ENCODE assay signal across 8 cellular contexts in the genomic region with DNA sequence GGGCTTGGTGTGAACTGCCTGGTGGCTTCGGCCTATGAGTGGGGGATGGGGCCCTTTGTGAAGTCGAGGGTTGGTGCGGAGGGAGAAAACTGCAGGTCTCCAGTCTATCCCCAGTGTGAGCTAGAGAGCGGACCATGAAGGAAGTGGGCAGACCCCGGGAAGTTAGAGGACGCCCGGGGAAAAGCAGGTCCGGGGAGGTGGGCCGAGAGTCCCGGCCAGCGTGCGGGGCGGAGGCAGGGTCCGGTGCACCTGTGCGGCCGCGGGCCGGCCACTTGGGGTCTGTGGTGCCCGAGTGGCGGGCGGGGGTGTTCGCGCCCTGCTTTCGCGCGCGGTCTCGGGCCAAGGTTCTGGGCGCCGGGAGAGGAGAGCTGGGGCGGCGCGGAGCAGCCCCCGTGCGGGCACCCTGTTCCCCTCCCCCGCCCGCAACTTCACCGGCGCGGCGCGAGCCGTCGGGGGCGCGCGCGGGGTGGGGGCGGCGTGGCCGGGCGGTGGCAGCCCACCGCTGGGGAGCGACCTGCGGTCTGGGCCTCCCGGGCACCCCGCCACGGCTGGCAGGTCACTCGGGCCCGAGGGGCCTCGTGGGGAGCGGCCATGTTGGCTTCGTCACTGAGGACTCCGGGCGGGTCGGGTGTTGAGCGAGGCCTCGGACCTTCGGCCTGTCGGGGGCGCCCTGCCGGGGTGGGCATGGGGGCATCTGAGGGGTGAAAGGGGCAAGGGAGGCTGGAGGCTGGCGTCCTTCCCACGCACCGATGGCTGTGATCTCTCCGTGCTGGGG. TPM values are rescaled to one million over a fixed set of nuclear protein-coding genes. Genes with fewer than 3 reads are reported as not detected.
A peak's percentile ranks its signal among the peaks of the same experiment; 100 is the strongest.
DNase-seq lines count a peak whose midpoint lies in the region; ATAC-seq lines count a peak whose summit lies in the region.

No MANE protein-coding gene starts in this region.

- DNase-seq in DMS114 treated with DMSO at 0.1 percent for 48 hours (lab: John Stamatoyannopoulos, UW; ENCODE audit: unreplicated experiment) (peak; percentile 14), NCI-H1105 (lab: John Stamatoyannopoulos, UW) (peak; percentile 25), memory B cell (ENCODE audit: low spot score in 2 of 2) (peak in 1 of 2 donors; percentile 59), NCI-H1436 (lab: John Stamatoyannopoulos, UW) (no peak)
- DNase-seq in activated CD8-positive, alpha-beta T cell treated with anti-CD3 and anti-CD28 coated beads, Interleukin-2, amount 10 ng/mL, durations not matched to agents 7 days and 5 days = peak; percentile 55
- peak; percentile 5 to 16 (median 9) for DNase-seq in effector memory CD8-positive, alpha-beta T cell
- peak; percentile 69 for DNase-seq in stimulated activated naive CD8-positive, alpha-beta T cell treated with anti-CD3 and anti-CD28 coated beads, Interleukin-15, Interleukin-2, amounts not matched to agents 100 U/mL and 50 U/mL, for 24 hours

- H3K9me3 Mint-ChIP-seq in activated CD8-positive, alpha-beta T cell treated with anti-CD3 and anti-CD28 coated beads, Interleukin-2, amount 10 ng/mL, durations not matched to agents 7 days and 5 days (ENCODE audit: insufficient read depth) = no peaks in the 10 kb centered on the region
- no peaks in the 10 kb centered on the region for H3K9me3 Mint-ChIP-seq in effector memory CD8-positive, alpha-beta T cell
- H3K9me3 Mint-ChIP-seq in memory B cell = no peaks in the 10 kb centered on the region

- peaks cover 55% of the 10 kb centered on the region for H3K4me1 Mint-ChIP-seq in activated CD8-positive, alpha-beta T cell treated with anti-CD3 and anti-CD28 coated beads, Interleukin-2, amount 10 ng/mL, durations not matched to agents 7 days and 5 days (ENCODE audit: low read depth)
- H3K4me1 Mint-ChIP-seq in effector memory CD8-positive, alpha-beta T cell (ENCODE audit: low read depth in 2 of 2) = peaks cover 43 to 70% of the 10 kb centered on the region in 2 donors
- peaks cover 38% of the 10 kb centered on the region for H3K4me1 Mint-ChIP-seq in memory B cell

- POLR2A ChIA-PET in activated CD8-positive, alpha-beta T cell treated with anti-CD3 and anti-CD28 coated beads, Interleukin-2, amount 10 ng/mL, durations not matched to agents 7 days and 5 days (lab: Charles Lee) = interaction anchor here (0.6 to 7.4 kb wide), 2 partner anchors 106 to 237 kb away, joined by 4 to 60 read pairs; partner anchors contain the start of genes NKIRAS1 and RPL15

- peak; percentile 28 for ATAC-seq in GM21619 (IDR thresholded peaks at IDR 0.05; ENCODE audit: unreplicated experiment)
- peak; percentile 55 for ATAC-seq in activated CD8-positive, alpha-beta T cell treated with anti-CD3 and anti-CD28 coated beads, Interleukin-2, amount 10 ng/mL, durations not matched to agents 7 days and 5 days
- peak; percentile 13 for ATAC-seq in effector memory CD8-positive, alpha-beta T cell (replicated peaks)
- ATAC-seq in memory B cell (ENCODE audit: low read depth) = peak; percentile 20
- peak; percentile 30 for ATAC-seq in stimulated activated naive CD8-positive, alpha-beta T cell treated with anti-CD3 and anti-CD28 coated beads, Interleukin-15, Interleukin-2, amounts not matched to agents 100 U/mL and 50 U/mL, for 24 hours

- no peaks in the 10 kb centered on the region for H3K27me3 Mint-ChIP-seq in activated CD8-positive, alpha-beta T cell treated with anti-CD3 and anti-CD28 coated beads, Interleukin-2, amount 10 ng/mL, durations not matched to agents 7 days and 5 days (ENCODE audit: low read depth)
- no peaks in the 10 kb centered on the region for H3K27me3 Mint-ChIP-seq in effector memory CD8-positive, alpha-beta T cell
- no peaks in the 10 kb centered on the region for H3K27me3 Mint-ChIP-seq in memory B cell

- peak overlapping the region; percentile 96 for H3K27ac Mint-ChIP-seq in activated CD8-positive, alpha-beta T cell treated with anti-CD3 and anti-CD28 coated beads, Interleukin-2, amount 10 ng/mL, durations not matched to agents 7 days and 5 days
- H3K27ac Mint-ChIP-seq in effector memory CD8-positive, alpha-beta T cell = peak overlapping the region; percentile 97 to 98
- H3K27ac Mint-ChIP-seq in memory B cell = peak overlapping the region; percentile 96

- H3K36me3 Mint-ChIP-seq in activated CD8-positive, alpha-beta T cell treated with anti-CD3 and anti-CD28 coated beads, Interleukin-2, amount 10 ng/mL, durations not matched to agents 7 days and 5 days (ENCODE audit: low read depth) = peaks cover 52% of the 10 kb centered on the region
- H3K36me3 Mint-ChIP-seq in effector memory CD8-positive, alpha-beta T cell (ENCODE audit: insufficient read depth) = peaks cover 22% of the 10 kb centered on the region
- peaks cover 5% of the 10 kb centered on the region for H3K36me3 Mint-ChIP-seq in memory B cell

- peak overlapping the region; percentile 91 for H3K4me3 Mint-ChIP-seq in activated CD8-positive, alpha-beta T cell treated with anti-CD3 and anti-CD28 coated beads, Interleukin-2, amount 10 ng/mL, durations not matched to agents 7 days and 5 days
- H3K4me3 Mint-ChIP-seq in effector memory CD8-positive, alpha-beta T cell = peak overlapping the region; percentile 97 to 98
- H3K4me3 Mint-ChIP-seq in memory B cell = peak overlapping the region; percentile 98

- CTCF ChIA-PET in activated CD8-positive, alpha-beta T cell treated with anti-CD3 and anti-CD28 coated beads, Interleukin-2, amount 10 ng/mL, durations not matched to agents 7 days and 5 days (lab: Charles Lee) = no interaction called here

RNA-seq across cellular contexts. Expression of gene UBE2E1, which starts 4.8 kb away (rescaled TPM):
- 10 to 100 TPM; 54.0 to 54.9 TPM for total RNA-seq in activated CD8-positive, alpha-beta T cell treated with anti-CD3 and anti-CD28 coated beads, Interleukin-2, amount 10 ng/mL, durations not matched to agents 7 days and 5 days
